ENCODE assay signal across 8 cellular contexts in the genomic region with DNA sequence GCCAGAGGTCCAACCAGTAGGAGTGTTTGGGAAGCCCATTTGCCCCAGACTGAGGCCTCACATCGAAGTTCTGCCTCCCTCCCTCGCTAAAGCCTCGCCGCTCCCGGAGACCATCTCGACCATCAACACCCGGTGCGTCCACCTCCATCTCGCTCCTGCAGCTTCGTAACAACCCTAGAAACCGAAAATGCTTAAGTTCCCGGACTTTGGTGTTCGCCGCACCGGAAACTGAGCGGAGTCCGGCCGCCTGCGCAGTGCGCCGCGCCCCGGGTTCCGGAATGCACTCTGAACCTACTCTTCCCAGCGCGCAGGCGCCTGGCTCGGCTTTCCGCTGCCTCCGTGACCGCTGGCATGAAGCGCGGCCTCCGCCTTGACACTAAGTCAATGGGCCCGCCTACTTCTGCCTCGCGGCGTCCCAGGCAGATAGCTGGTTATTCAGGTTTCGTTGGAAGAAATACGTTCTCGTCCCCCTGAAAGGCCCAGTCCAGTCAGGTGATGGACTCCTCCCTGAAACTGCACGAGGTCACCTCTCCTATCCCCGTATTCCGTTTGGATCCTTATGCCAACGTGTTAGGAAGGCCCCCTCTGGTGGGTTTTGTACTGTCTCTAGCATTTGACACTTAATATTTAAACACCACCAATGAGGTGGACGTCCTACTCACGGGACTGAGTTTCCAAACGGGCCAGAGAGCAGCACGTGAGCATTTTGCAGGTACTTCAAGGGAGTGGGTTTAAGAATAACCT. TPM values are rescaled to one million over a fixed set of nuclear protein-coding genes. Genes with fewer than 3 reads are reported as not detected.
A peak's percentile ranks its signal among the peaks of the same experiment; 100 is the strongest.
DNase-seq lines count a peak whose midpoint lies in the region; ATAC-seq and TF ChIP-seq lines count a peak whose summit lies in the region.

No MANE protein-coding gene starts in this region.

- DNase-seq in Panc1 (ENCODE audit: low read depth, low spot score) = peak; percentile 67
- peak; percentile 97 for DNase-seq in adipocyte (ENCODE audit: low read depth)
- DNase-seq in right atrium auricular region (ENCODE audit: low spot score) = peak; percentile 94
- peak; percentile 66 for DNase-seq in retinal pigment epithelial cell (ENCODE audit: low read depth)
- no peak for DNase-seq in SKM-1 treated with dmso at 0.1 percent for 144 hours (lab: John Stamatoyannopoulos, UW; ENCODE audit: unreplicated experiment)
- no peak for DNase-seq in DMS114 treated with DMSO at 0.1 percent for 48 hours (lab: John Stamatoyannopoulos, UW; ENCODE audit: unreplicated experiment)

- peak overlapping the region; percentile 94 for H3K27ac ChIP-seq in Panc1 (ENCODE audit: low read length)
- peak overlapping the region; percentile 93 to 95 for H3K27ac ChIP-seq in right atrium auricular region

- peak; percentile 97 for ATAC-seq in HG02642 (IDR thresholded peaks at IDR 0.05; ENCODE audit: poor library complexity, unreplicated experiment)
- peak; percentile 100 for ATAC-seq in Panc1

- peaks cover 10% of the 10 kb centered on the region for H3K4me1 ChIP-seq in Panc1 (ENCODE audit: control insufficient read depth, insufficient read depth, low read length)
- H3K4me1 ChIP-seq in adipocyte (ENCODE audit: control insufficient read depth, insufficient read depth, low read length) = peaks cover 29% of the 10 kb centered on the region
- H3K4me1 ChIP-seq in right atrium auricular region = peaks cover 0 to 26% of the 10 kb centered on the region in 2 donors

- H3K9ac ChIP-seq in adipocyte (ENCODE audit: low read length) = peak overlapping the region; percentile 93

- POLR2A ChIA-PET in Panc1 (lab: Charles Lee) = no interaction called here

- intact Hi-C loops in Panc1 (cut with micrococcal nuclease; ENCODE audit: unreplicated experiment) = no loop called here

- H3K9me3 ChIP-seq in Panc1 (ENCODE audit: control insufficient read depth, insufficient read depth, low read depth, low read length) (no peaks in the 10 kb centered on the region), adipocyte (ENCODE audit: control insufficient read depth, low read length) (no peaks in the 10 kb centered on the region), right atrium auricular region (no peaks in the 10 kb centered on the region)

- peak overlapping the region; percentile 94 to 97 for H3K4me3 ChIP-seq in Panc1 (ENCODE audit: low read depth in 2 of 2, low read length in 2 of 2)
- peak overlapping the region; percentile 88 for H3K4me3 ChIP-seq in adipocyte (ENCODE audit: low read length)
- H3K4me3 ChIP-seq in right atrium auricular region = peak overlapping the region; percentile 75 to 77
- peak overlapping the region; percentile 97 for H3K4me3 ChIP-seq in retinal pigment epithelial cell (ENCODE audit: low read length)

- H3K36me3 ChIP-seq in Panc1 (ENCODE audit: control insufficient read depth, insufficient read depth, low read length) (peaks cover 2% of the 10 kb centered on the region; the same call in 1 of the 2 replicates), adipocyte (ENCODE audit: control insufficient read depth, insufficient read depth, low read length, severe bottlenecking) (peaks cover 33% of the 10 kb centered on the region), right atrium auricular region (peaks cover 25% of the 10 kb centered on the region)

- CTCF ChIA-PET in Panc1 (lab: Charles Lee) = no interaction called here

- in situ Hi-C loops in Panc1 (cut with HindIII; ENCODE audit: low pct_unique_long_range_greater_than_20kb, low sequenced_read_pairs) = no loop called here

- BruUV-seq in Panc1 (replicated peaks; lab: Mats Ljungman, UMichigan) = no TSS peak

- H3K27me3 ChIP-seq in Panc1 (ENCODE audit: control insufficient read depth, insufficient read depth, low read length) = no peaks in the 10 kb centered on the region
- H3K27me3 ChIP-seq in adipocyte (replicated peaks; ENCODE audit: control insufficient read depth, insufficient read depth, low read length) = no peaks in the 10 kb centered on the region
- no peaks in the 10 kb centered on the region for H3K27me3 ChIP-seq in right atrium auricular region

- TF ChIP-seq CTCF in GM12874 (IDR thresholded peaks at IDR 0.05; ENCODE audit: insufficient read depth, low read depth, low read length) (peak; percentile 18; the same call in 1 of the 2 replicates), Panc1 (IDR thresholded peaks at IDR 0.05) (no peak), right atrium auricular region (IDR thresholded peaks at IDR 0.05) (no peak), retinal pigment epithelial cell (conservative IDR thresholded peaks at IDR 0.05; ENCODE audit: low read depth, low read length) (peak; percentile 28)

RNA-seq across cellular contexts. Expression of gene FABP2, which starts 21.4 kb away (rescaled TPM):
- total RNA-seq in Panc1 (2021; ENCODE audit: unreplicated experiment) = not detected
- not detected for polyA plus RNA-seq in Panc1 (2012; ENCODE audit: insufficient read length)
- total RNA-seq in right atrium auricular region = under 1 TPM in 1 of 2 donors, not detected in 1; 0.48 TPM

Comparison
In these comparisons a context has a peak if more than half of its experiments do, and no peak if none do; other contexts are left out.
1. CTCF ChIP-seq: peak in GM12874 (single experiment) and retinal pigment epithelial cell (single experiment); none in Panc1 (single experiment) and right atrium auricular region (0 of 2).
2. DNase-seq: peak in Panc1 (single experiment), adipocyte (single experiment), right atrium auricular region (single experiment) and retinal pigment epithelial cell (single experiment); none in SKM-1 treated with dmso at 0.1 percent for 144 hours (single experiment) and DMS114 treated with DMSO at 0.1 percent for 48 hours (single experiment).
3. Peak in every context shown above with its lines, with median percentiles within 50 percentile points of each other: H3K4me3 ChIP-seq.